Comparison of ENCODE assay signal across 15 cellular contexts in genomic region chr10:93287775-93288174, GRCh38.
"Had no signal": no experiment of that assay in that cellular context is flagged by ENCODE, and none has a peak within 500 bp of the region (broad histone marks: within the 10 kb centered on the region; RNA-seq: fewer than 3 reads in every experiment).

No MANE protein-coding gene starts in this region.

- DNase-seq: activated CD4-positive, alpha-beta T cell treated with anti-CD3 and anti-CD28 coated beads, Interleukin-2, amount 10 ng/mL, durations not matched to agents 24 days and 14 days; activated CD8-positive, alpha-beta memory T cell treated with anti-CD3 and anti-CD28 coated beads for 24 hours; activated naive CD4-positive, alpha-beta T cell treated with anti-CD3 and anti-CD28 coated beads for 36 hours; adrenal gland; body of pancreas; effector memory CD4-positive, alpha-beta T cell; left ventricle myocardium inferior; mesenchymal stem cell; sigmoid colon; stimulated activated CD4-positive, alpha-beta T cell treated with anti-CD3 and anti-CD28 coated beads, Interleukin-2, amount 100 ng/mL, for 24 hours; stimulated activated naive B cell treated with anti-CD40 and anti-IgM and Interleukin-4, amounts not matched to agents 10 μg/mL and 1 μg/mL and 100 μg/mL, for 72 hours; T-helper 1 cell had no signal

- H3K4me3 ChIP-seq: adrenal gland, body of pancreas, left ventricle myocardium inferior, sigmoid colon, SK-N-MC had no signal

- H3K9me3 ChIP-seq: adrenal gland, body of pancreas, left ventricle myocardium inferior, sigmoid colon had no signal

- H3K27ac ChIP-seq: body of pancreas, epithelial cell of prostate, left ventricle myocardium inferior, sigmoid colon, SK-N-MC had no signal

- H3K36me3 ChIP-seq: adrenal gland, left ventricle myocardium inferior, sigmoid colon had no signal

- H3K4me1 ChIP-seq: adrenal gland, body of pancreas, left ventricle myocardium inferior had no signal

- FAIRE-seq: islet of Langerhans had no signal

- H3K27me3 ChIP-seq: adrenal gland, body of pancreas, sigmoid colon had no signal

- ATAC-seq: body of pancreas; stimulated activated naive B cell treated with anti-CD40 and anti-IgM and Interleukin-4, amounts not matched to agents 10 μg/mL and 1 μg/mL and 100 μg/mL, for 72 hours had no signal
